Comparison of ENCODE assay signal across 7 cellular contexts in the genomic region with DNA sequence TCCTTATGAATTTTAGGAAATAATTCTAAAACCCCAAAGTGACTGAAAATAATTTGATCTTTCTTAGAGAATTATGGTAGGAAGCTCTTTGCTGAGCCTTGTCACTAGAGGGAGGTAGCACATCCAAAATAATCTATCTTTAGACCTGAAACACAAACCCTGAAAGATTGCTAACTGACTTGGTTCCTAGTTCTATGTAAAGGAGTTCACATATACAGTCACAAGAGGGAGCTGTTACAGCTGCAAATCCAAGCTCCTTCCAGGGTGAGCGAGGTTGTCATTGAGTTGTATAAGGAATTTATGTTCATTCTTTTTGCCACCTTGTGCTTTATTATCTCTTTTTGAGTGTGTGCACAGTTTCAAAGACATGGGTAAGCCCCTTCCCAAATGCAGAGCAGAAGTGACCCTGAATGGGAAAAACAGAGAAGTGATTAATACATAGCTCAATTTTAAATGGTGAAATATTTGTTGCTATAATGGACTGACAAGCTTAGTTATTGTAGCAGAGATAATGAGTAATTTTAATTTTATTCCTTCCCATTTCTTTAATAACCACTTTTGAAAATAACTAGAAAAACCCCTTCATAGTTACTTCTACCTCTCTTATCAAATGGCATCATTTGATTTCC.
A peak's percentile ranks its signal among the peaks of the same experiment; 100 is the strongest.
DNase-seq lines count a peak whose midpoint lies in the region; ATAC-seq and TF ChIP-seq lines count a peak whose summit lies in the region.

No MANE protein-coding gene starts in this region.

- peak; percentile 66 for ATAC-seq in HG02798 (IDR thresholded peaks at IDR 0.05; ENCODE audit: poor library complexity, unreplicated experiment)
- ATAC-seq in GM21423 (IDR thresholded peaks at IDR 0.05; ENCODE audit: unreplicated experiment) = no peak

- no peak overlapping the region for H3K4me3 ChIP-seq in dorsolateral prefrontal cortex

- H3K27ac ChIP-seq in dorsolateral prefrontal cortex = no peak overlapping the region

- H3K27me3 ChIP-seq in dorsolateral prefrontal cortex = peaks cover 0 to 8% (median 0%) of the 10 kb centered on the region in 45 donors

- peak in 55 of 56 donors; percentile 17 to 67 (median 51) for TF ChIP-seq CTCF in dorsolateral prefrontal cortex (IDR thresholded peaks at IDR 0.05 in 54 of 56, conservative IDR thresholded peaks at IDR 0.05 in 2 of 56; ENCODE audit: low read depth in 1 of 56, partially characterized antibody in 56 of 56)

- DNase-seq in GF-D8 (lab: John Stamatoyannopoulos, UW) = peak; percentile 29
- DNase-seq in RPMI7951 (ENCODE audit: low read depth) = peak; percentile 50
- no peak for DNase-seq in dorsolateral prefrontal cortex
- peak; percentile 29 for DNase-seq in myocyte (ENCODE audit: low read depth)
- no peak for DNase-seq in stimulated activated CD4-positive, alpha-beta T cell treated with anti-CD3 and anti-CD28 coated beads, Interleukin-15, amount 100 ng/mL, for 24 hours

- intact Hi-C loops in dorsolateral prefrontal cortex (cut with DNase I) = no loop called here

Comparison
In these comparisons a context has a peak if more than half of its experiments do, and no peak if none do; other contexts are left out.
1. DNase-seq: peak in GF-D8 (single experiment), RPMI7951 (single experiment) and myocyte (single experiment); none in dorsolateral prefrontal cortex (0 of 10) and stimulated activated CD4-positive, alpha-beta T cell treated with anti-CD3 and anti-CD28 coated beads, Interleukin-15, amount 100 ng/mL, for 24 hours (single experiment).